ENCODE assay signal across 25 cellular contexts in genomic region chr17:60249517-60249826, GRCh38.
DNase-seq lines count a peak whose midpoint lies in the region; ATAC-seq and TF ChIP-seq lines count a peak whose summit lies in the region.
"Had no signal": no experiment of that assay in that cellular context is flagged by ENCODE, and none has a peak within 500 bp of the region (broad histone marks: within the 10 kb centered on the region; RNA-seq: fewer than 3 reads in every experiment).

No MANE protein-coding gene starts in this region.

- peaks cover 22% of the 10 kb centered on the region for H3K36me3 ChIP-seq in cardiac muscle cell
- peaks cover 0 to 68% (median 51%) of the 10 kb centered on the region in 9 donors for H3K36me3 ChIP-seq in heart left ventricle

- H3K9me3 ChIP-seq in cardiac muscle cell (ENCODE audit: low read depth) (no peaks in the 10 kb centered on the region), heart left ventricle (peaks cover 0 to 5% (median 0%) of the 10 kb centered on the region in 12 donors)
- H3K9me3 ChIP-seq: lower lobe of right lung had no signal

- H3K4me3 ChIP-seq in cardiac muscle cell (no peak overlapping the region), heart left ventricle (no peak overlapping the region)
- H3K4me3 ChIP-seq: BLaER1 treated with 17β-estradiol and CSF1 and Interleukin-3, amounts not matched to agents 10 nM and 100 nM; heart right ventricle; lower lobe of right lung; skin epidermis had no signal

- H3K27me3 ChIP-seq in cardiac muscle cell (no peaks in the 10 kb centered on the region), heart left ventricle (no peaks in the 10 kb centered on the region)
- H3K27me3 ChIP-seq: BLaER1 treated with 17β-estradiol and CSF1 and Interleukin-3, amounts not matched to agents 10 nM and 100 nM; heart right ventricle had no signal

- DNase-seq in cardiac muscle cell (ENCODE audit: low read depth in 1 of 2, low spot score in 1 of 2) (peak in 1 of 2 donors; percentile 40), heart left ventricle (no peak), lung microvascular endothelial cell (ENCODE audit: low read depth in 2 of 2) (peak; percentile 22 to 84), ecto neural progenitor cell (ENCODE audit: low spot score) (no peak), ACHN (no peak)
- DNase-seq: 8988T; activated CD8-positive, alpha-beta T cell treated with anti-CD3 and anti-CD28 coated beads, Interleukin-2, amount 10 ng/mL, durations not matched to agents 7 days and 5 days; activated naive CD4-positive, alpha-beta T cell; activated T-cell treated with anti-CD3 and anti-CD28 coated beads, Interleukin-2, amount 50 U/mL, for 1 hour; amygdala; Calu3; H9; heart right ventricle; lower lobe of right lung; naive thymus-derived CD8-positive, alpha-beta T cell; NCI-H146; NCI-H524 treated with DMSO at 0.1 percent for 48 hours; RPMI8226; trophoblast cell had no signal

- no peak for ATAC-seq in heart left ventricle
- ATAC-seq in GM21723 (IDR thresholded peaks at IDR 0.05; ENCODE audit: unreplicated experiment), result no peak
- ATAC-seq in GM21717 (IDR thresholded peaks at IDR 0.05; ENCODE audit: unreplicated experiment), result no peak
- ATAC-seq: activated CD4-positive, CD25-positive, alpha-beta regulatory T cell treated with anti-CD3 and anti-CD28 coated beads, Interleukin-2, amount 50 U/mL, for 24 hours; activated CD8-positive, alpha-beta T cell treated with anti-CD3 and anti-CD28 coated beads, Interleukin-2, amount 10 ng/mL, durations not matched to agents 7 days and 5 days; heart right ventricle; lower lobe of right lung; naive thymus-derived CD8-positive, alpha-beta T cell had no signal

- intact Hi-C loops in heart left ventricle (cut with DNase I), result no loop called here

- in situ Hi-C loops in ACHN (cut with HindIII; ENCODE audit: low pct_ligation_motif_present, low pct_unique_long_range_greater_than_20kb, low sequenced_read_pairs), result no loop called here

- H3K4me1 ChIP-seq in cardiac muscle cell (ENCODE audit: low read depth), result no peaks in the 10 kb centered on the region
- H3K4me1 ChIP-seq in heart left ventricle, result no peaks in the 10 kb centered on the region
- H3K4me1 ChIP-seq: BLaER1 treated with 17β-estradiol and CSF1 and Interleukin-3, amounts not matched to agents 10 nM and 100 nM; heart right ventricle; lower lobe of right lung had no signal

- TF ChIP-seq CTCF in cardiac muscle cell (IDR thresholded peaks at IDR 0.05; ENCODE audit: low read depth, low read length) (no peak), heart left ventricle (IDR thresholded peaks at IDR 0.05) (no peak)

- peak overlapping the region; percentile 22 for H3K27ac ChIP-seq in cardiac muscle cell
- H3K27ac ChIP-seq in heart left ventricle, result no peak overlapping the region
- H3K27ac ChIP-seq in cingulate gyrus (ENCODE audit: low read depth, low read length), result peak overlapping the region; percentile 71
- H3K27ac ChIP-seq: BLaER1 treated with 17β-estradiol and CSF1 and Interleukin-3, amounts not matched to agents 10 nM and 100 nM; heart right ventricle; lower lobe of right lung; skin epidermis had no signal

- TF ChIP-seq POLR2A in heart left ventricle (IDR thresholded peaks at IDR 0.05), result no peak

Comparison
In these comparisons a context has a peak if more than half of its experiments do, and no peak if none do; other contexts are left out.
1. H3K27ac ChIP-seq: peak in cardiac muscle cell (single experiment) and cingulate gyrus (single experiment); none in heart left ventricle (0 of 12).
2. DNase-seq: peak in lung microvascular endothelial cell (2 of 2); none in heart left ventricle (0 of 5), ecto neural progenitor cell (single experiment) and ACHN (single experiment).